18 cellular contexts compared by ENCODE assay signal in genomic region chr6:87181903-87182302, GRCh38. TPM values are rescaled to one million over a fixed set of nuclear protein-coding genes. Genes with fewer than 3 reads are reported as not detected.
A peak's percentile ranks its signal among the peaks of the same experiment; 100 is the strongest.
DNase-seq lines count a peak whose midpoint lies in the region; ATAC-seq and TF ChIP-seq lines count a peak whose summit lies in the region.
"Had no signal": no experiment of that assay in that cellular context is flagged by ENCODE, and none has a peak within 500 bp of the region (broad histone marks: within the 10 kb centered on the region; RNA-seq: fewer than 3 reads in every experiment).

No MANE protein-coding gene starts in this region.

- in situ Hi-C loops in KBM-7 (cut with MboI; ENCODE audit: low pct_unique_long_range_greater_than_20kb, low sequenced_read_pairs), result no loop called here

- H3K36me3 Mint-ChIP-seq in activated CD8-positive, alpha-beta T cell treated with anti-CD3 and anti-CD28 coated beads for 36 hours (ENCODE audit: low read depth), result peaks cover 68% of the 10 kb centered on the region
- H3K36me3 Mint-ChIP-seq in activated CD8-positive, alpha-beta T cell treated with anti-CD3 and anti-CD28 coated beads, Interleukin-2, amount 10 ng/mL, durations not matched to agents 7 days and 5 days (ENCODE audit: low read depth), result peaks cover 64% of the 10 kb centered on the region
- H3K36me3 Mint-ChIP-seq in IgD-negative memory B cell, result peaks cover 7% of the 10 kb centered on the region
- peaks cover 41% of the 10 kb centered on the region for H3K36me3 Mint-ChIP-seq in stimulated activated memory B cell treated with anti-CD40 and anti-IgM and Interleukin-4, amounts not matched to agents 10 μg/mL and 1 μg/mL and 100 μg/mL, for 72 hours

- H3K4me3 Mint-ChIP-seq in activated CD8-positive, alpha-beta T cell treated with anti-CD3 and anti-CD28 coated beads for 36 hours, result peak overlapping the region; percentile 51
- no peak overlapping the region for H3K4me3 Mint-ChIP-seq in activated CD8-positive, alpha-beta T cell treated with anti-CD3 and anti-CD28 coated beads, Interleukin-2, amount 10 ng/mL, durations not matched to agents 7 days and 5 days
- peak overlapping the region in 3 of 4 donors; percentile 30 to 77 (median 66) for H3K4me3 Mint-ChIP-seq in IgD-negative memory B cell
- H3K4me3 Mint-ChIP-seq in stimulated activated memory B cell treated with anti-CD40 and anti-IgM and Interleukin-4, amounts not matched to agents 10 μg/mL and 1 μg/mL and 100 μg/mL, for 72 hours, result no peak overlapping the region
- H3K4me3 Mint-ChIP-seq: nephron progenitor cell had no signal

- H3K27me3 Mint-ChIP-seq in activated CD8-positive, alpha-beta T cell treated with anti-CD3 and anti-CD28 coated beads for 36 hours, result no peaks in the 10 kb centered on the region
- no peaks in the 10 kb centered on the region for H3K27me3 Mint-ChIP-seq in activated CD8-positive, alpha-beta T cell treated with anti-CD3 and anti-CD28 coated beads, Interleukin-2, amount 10 ng/mL, durations not matched to agents 7 days and 5 days (ENCODE audit: low read depth)
- no peaks in the 10 kb centered on the region for H3K27me3 Mint-ChIP-seq in IgD-negative memory B cell
- H3K27me3 Mint-ChIP-seq in stimulated activated memory B cell treated with anti-CD40 and anti-IgM and Interleukin-4, amounts not matched to agents 10 μg/mL and 1 μg/mL and 100 μg/mL, for 72 hours, result no peaks in the 10 kb centered on the region

- POLR2A ChIA-PET in activated CD8-positive, alpha-beta T cell treated with anti-CD3 and anti-CD28 coated beads for 36 hours (lab: Charles Lee), result interaction anchor here (0.7 to 1.2 kb wide), 2 partner anchors 9 to 16 kb away, joined by 3 read pairs; no protein-coding TSS in a partner anchor
- POLR2A ChIA-PET in activated CD8-positive, alpha-beta T cell treated with anti-CD3 and anti-CD28 coated beads, Interleukin-2, amount 10 ng/mL, durations not matched to agents 7 days and 5 days (lab: Charles Lee), result interaction anchor here (1.5 kb wide), 1 partner anchor 26 kb away, joined by 6 read pairs; the partner anchor contains the start of gene ZNF292

- no peaks in the 10 kb centered on the region for H3K27me3 ChIP-seq in MG63

- peak overlapping the region; percentile 88 for H3K27ac Mint-ChIP-seq in activated CD8-positive, alpha-beta T cell treated with anti-CD3 and anti-CD28 coated beads for 36 hours
- no peak overlapping the region for H3K27ac Mint-ChIP-seq in activated CD8-positive, alpha-beta T cell treated with anti-CD3 and anti-CD28 coated beads, Interleukin-2, amount 10 ng/mL, durations not matched to agents 7 days and 5 days
- peak overlapping the region; percentile 41 to 81 (median 79) for H3K27ac Mint-ChIP-seq in IgD-negative memory B cell
- H3K27ac Mint-ChIP-seq in stimulated activated memory B cell treated with anti-CD40 and anti-IgM and Interleukin-4, amounts not matched to agents 10 μg/mL and 1 μg/mL and 100 μg/mL, for 72 hours, result peak overlapping the region; percentile 83
- H3K27ac Mint-ChIP-seq: nephron progenitor cell had no signal

- no peak for TF ChIP-seq CTCF in activated CD8-positive, alpha-beta T cell treated with anti-CD3 and anti-CD28 coated beads for 36 hours (IDR thresholded peaks at IDR 0.05)

- H3K4me1 Mint-ChIP-seq in activated CD8-positive, alpha-beta T cell treated with anti-CD3 and anti-CD28 coated beads for 36 hours (ENCODE audit: low read depth), result peaks cover 77% of the 10 kb centered on the region
- peaks cover 32% of the 10 kb centered on the region for H3K4me1 Mint-ChIP-seq in activated CD8-positive, alpha-beta T cell treated with anti-CD3 and anti-CD28 coated beads, Interleukin-2, amount 10 ng/mL, durations not matched to agents 7 days and 5 days (ENCODE audit: low read depth)
- peaks cover 52 to 58% (median 54%) of the 10 kb centered on the region in 3 donors for H3K4me1 Mint-ChIP-seq in IgD-negative memory B cell
- peaks cover 69% of the 10 kb centered on the region for H3K4me1 Mint-ChIP-seq in stimulated activated memory B cell treated with anti-CD40 and anti-IgM and Interleukin-4, amounts not matched to agents 10 μg/mL and 1 μg/mL and 100 μg/mL, for 72 hours
- H3K4me1 Mint-ChIP-seq: nephron progenitor cell had no signal

- no peaks in the 10 kb centered on the region for H3K9me3 ChIP-seq in MG63
- H3K9me3 ChIP-seq: prostate gland had no signal

- DNase-seq in activated CD8-positive, alpha-beta T cell treated with anti-CD3 and anti-CD28 coated beads for 36 hours, result no peak
- no peak for DNase-seq in activated CD8-positive, alpha-beta T cell treated with anti-CD3 and anti-CD28 coated beads, Interleukin-2, amount 10 ng/mL, durations not matched to agents 7 days and 5 days
- no peak for DNase-seq in KBM-7
- DNase-seq in MG63, result no peak
- DNase-seq in NCI-H2107 (lab: John Stamatoyannopoulos, UW), result no peak
- DNase-seq: activated CD4-positive, alpha-beta T cell treated with anti-CD3 and anti-CD28 coated beads for 1 hour; aorta; EL; mammary epithelial cell; NCI-H2029; NCI-H524; nephron progenitor cell; SIG-M5 had no signal

- H3K9me3 Mint-ChIP-seq in activated CD8-positive, alpha-beta T cell treated with anti-CD3 and anti-CD28 coated beads for 36 hours, result peaks cover 2% of the 10 kb centered on the region
- H3K9me3 Mint-ChIP-seq in activated CD8-positive, alpha-beta T cell treated with anti-CD3 and anti-CD28 coated beads, Interleukin-2, amount 10 ng/mL, durations not matched to agents 7 days and 5 days (ENCODE audit: insufficient read depth), result no peaks in the 10 kb centered on the region
- no peaks in the 10 kb centered on the region for H3K9me3 Mint-ChIP-seq in IgD-negative memory B cell
- peaks cover 1% of the 10 kb centered on the region for H3K9me3 Mint-ChIP-seq in stimulated activated memory B cell treated with anti-CD40 and anti-IgM and Interleukin-4, amounts not matched to agents 10 μg/mL and 1 μg/mL and 100 μg/mL, for 72 hours
- H3K9me3 Mint-ChIP-seq: T-helper 2 cell treated with Interferon-gamma antibody and Interleukin-4, amounts not matched to agents 5 μg/mL and 100 μg/mL, for 36 hours had no signal

- CTCF ChIA-PET in activated CD8-positive, alpha-beta T cell treated with anti-CD3 and anti-CD28 coated beads for 36 hours (lab: Charles Lee), result no interaction called here
- CTCF ChIA-PET in activated CD8-positive, alpha-beta T cell treated with anti-CD3 and anti-CD28 coated beads, Interleukin-2, amount 10 ng/mL, durations not matched to agents 7 days and 5 days (lab: Charles Lee), result no interaction called here

- no peak overlapping the region for H3K4me3 ChIP-seq in MG63
- H3K4me3 ChIP-seq: prostate gland had no signal

- ATAC-seq in activated CD8-positive, alpha-beta T cell treated with anti-CD3 and anti-CD28 coated beads for 36 hours, result peak; percentile 10
- ATAC-seq in activated CD8-positive, alpha-beta T cell treated with anti-CD3 and anti-CD28 coated beads, Interleukin-2, amount 10 ng/mL, durations not matched to agents 7 days and 5 days, result no peak
- peak; percentile 21 for ATAC-seq in GM21529 (IDR thresholded peaks at IDR 0.05; ENCODE audit: unreplicated experiment)
- ATAC-seq in stimulated activated memory B cell treated with anti-CD40 and anti-IgM and Interleukin-4, amounts not matched to agents 10 μg/mL and 1 μg/mL and 100 μg/mL, for 72 hours, result no peak

- peaks cover 14% of the 10 kb centered on the region for H3K36me3 ChIP-seq in MG63
- H3K36me3 ChIP-seq: prostate gland had no signal

- intact Hi-C loops in activated CD8-positive, alpha-beta T cell treated with anti-CD3 and anti-CD28 coated beads for 36 hours (cut with micrococcal nuclease), result no loop called here

RNA-seq across cellular contexts. Expression of gene ZNF292, which starts 26.5 kb away (rescaled TPM):
- total RNA-seq in activated CD8-positive, alpha-beta T cell treated with anti-CD3 and anti-CD28 coated beads for 36 hours, result 10 to 100 TPM; 76.4 to 78.3 TPM
- total RNA-seq in activated CD8-positive, alpha-beta T cell treated with anti-CD3 and anti-CD28 coated beads, Interleukin-2, amount 10 ng/mL, durations not matched to agents 7 days and 5 days, result 10 to 100 TPM; 48.5 to 50.7 TPM
- polyA plus RNA-seq in IgD-negative memory B cell, result 37.2 TPM
- total RNA-seq in MG63 (2014; rRNA removed; shearing (Covaris generic); ENCODE audit: low replicate concordance), result 4.0 and 19.9 TPM in 2 replicates

Comparison
In these comparisons a context has a peak if more than half of its experiments do, and no peak if none do; other contexts are left out.
1. ATAC-seq: peak in activated CD8-positive, alpha-beta T cell treated with anti-CD3 and anti-CD28 coated beads for 36 hours (single experiment) and GM21529 (single experiment); none in activated CD8-positive, alpha-beta T cell treated with anti-CD3 and anti-CD28 coated beads, Interleukin-2, amount 10 ng/mL, durations not matched to agents 7 days and 5 days (single experiment) and stimulated activated memory B cell treated with anti-CD40 and anti-IgM and Interleukin-4, amounts not matched to agents 10 μg/mL and 1 μg/mL and 100 μg/mL, for 72 hours (single experiment).
2. H3K4me3 Mint-ChIP-seq: peak in activated CD8-positive, alpha-beta T cell treated with anti-CD3 and anti-CD28 coated beads for 36 hours (single experiment) and IgD-negative memory B cell (3 of 4); none in activated CD8-positive, alpha-beta T cell treated with anti-CD3 and anti-CD28 coated beads, Interleukin-2, amount 10 ng/mL, durations not matched to agents 7 days and 5 days (single experiment) and stimulated activated memory B cell treated with anti-CD40 and anti-IgM and Interleukin-4, amounts not matched to agents 10 μg/mL and 1 μg/mL and 100 μg/mL, for 72 hours (single experiment).